1 cellular context compared by ENCODE assay signal in the genomic region with DNA sequence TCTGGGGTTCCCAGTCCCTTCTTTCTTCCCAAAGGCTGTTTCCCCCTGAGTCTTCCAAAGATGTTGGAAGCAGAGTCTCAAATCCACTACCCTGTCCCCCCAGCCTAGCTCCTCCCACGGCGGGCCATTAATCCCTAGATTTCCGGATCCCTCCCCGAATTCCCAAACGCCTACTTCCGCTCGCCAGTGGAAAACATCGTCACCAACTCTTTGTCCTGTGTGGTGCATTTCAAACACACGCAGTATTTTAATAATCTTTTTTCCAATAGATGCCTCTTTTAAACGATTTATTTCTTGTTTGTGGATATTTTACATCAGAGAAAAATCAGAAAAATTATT.
TF ChIP-seq lines count a peak whose summit lies in the region.

No MANE protein-coding gene starts in this region.

TF ChIP-seq in HEK293, 187 proteins besides CTCF, POLR2A, EP300 and RAD21 (continued from another document and continues in another):
- TF ChIP-seq, protein P1, sequence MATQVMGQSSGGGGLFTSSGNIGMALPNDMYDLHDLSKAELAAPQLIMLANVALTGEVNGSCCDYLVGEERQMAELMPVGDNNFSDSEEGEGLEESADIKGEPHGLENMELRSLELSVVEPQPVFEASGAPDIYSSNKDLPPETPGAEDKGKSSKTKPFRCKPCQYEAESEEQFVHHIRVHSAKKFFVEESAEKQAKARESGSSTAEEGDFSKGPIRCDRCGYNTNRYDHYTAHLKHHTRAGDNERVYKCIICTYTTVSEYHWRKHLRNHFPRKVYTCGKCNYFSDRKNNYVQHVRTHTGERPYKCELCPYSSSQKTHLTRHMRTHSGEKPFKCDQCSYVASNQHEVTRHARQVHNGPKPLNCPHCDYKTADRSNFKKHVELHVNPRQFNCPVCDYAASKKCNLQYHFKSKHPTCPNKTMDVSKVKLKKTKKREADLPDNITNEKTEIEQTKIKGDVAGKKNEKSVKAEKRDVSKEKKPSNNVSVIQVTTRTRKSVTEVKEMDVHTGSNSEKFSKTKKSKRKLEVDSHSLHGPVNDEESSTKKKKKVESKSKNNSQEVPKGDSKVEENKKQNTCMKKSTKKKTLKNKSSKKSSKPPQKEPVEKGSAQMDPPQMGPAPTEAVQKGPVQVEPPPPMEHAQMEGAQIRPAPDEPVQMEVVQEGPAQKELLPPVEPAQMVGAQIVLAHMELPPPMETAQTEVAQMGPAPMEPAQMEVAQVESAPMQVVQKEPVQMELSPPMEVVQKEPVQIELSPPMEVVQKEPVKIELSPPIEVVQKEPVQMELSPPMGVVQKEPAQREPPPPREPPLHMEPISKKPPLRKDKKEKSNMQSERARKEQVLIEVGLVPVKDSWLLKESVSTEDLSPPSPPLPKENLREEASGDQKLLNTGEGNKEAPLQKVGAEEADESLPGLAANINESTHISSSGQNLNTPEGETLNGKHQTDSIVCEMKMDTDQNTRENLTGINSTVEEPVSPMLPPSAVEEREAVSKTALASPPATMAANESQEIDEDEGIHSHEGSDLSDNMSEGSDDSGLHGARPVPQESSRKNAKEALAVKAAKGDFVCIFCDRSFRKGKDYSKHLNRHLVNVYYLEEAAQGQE (tag by site-specific recombination; IDR thresholded peaks at IDR 0.05), result no peak
- TF ChIP-seq, protein P2, sequence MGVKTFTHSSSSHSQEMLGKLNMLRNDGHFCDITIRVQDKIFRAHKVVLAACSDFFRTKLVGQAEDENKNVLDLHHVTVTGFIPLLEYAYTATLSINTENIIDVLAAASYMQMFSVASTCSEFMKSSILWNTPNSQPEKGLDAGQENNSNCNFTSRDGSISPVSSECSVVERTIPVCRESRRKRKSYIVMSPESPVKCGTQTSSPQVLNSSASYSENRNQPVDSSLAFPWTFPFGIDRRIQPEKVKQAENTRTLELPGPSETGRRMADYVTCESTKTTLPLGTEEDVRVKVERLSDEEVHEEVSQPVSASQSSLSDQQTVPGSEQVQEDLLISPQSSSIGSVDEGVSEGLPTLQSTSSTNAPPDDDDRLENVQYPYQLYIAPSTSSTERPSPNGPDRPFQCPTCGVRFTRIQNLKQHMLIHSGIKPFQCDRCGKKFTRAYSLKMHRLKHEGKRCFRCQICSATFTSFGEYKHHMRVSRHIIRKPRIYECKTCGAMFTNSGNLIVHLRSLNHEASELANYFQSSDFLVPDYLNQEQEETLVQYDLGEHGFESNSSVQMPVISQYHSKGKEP (tag by site-specific recombination; IDR thresholded peaks at IDR 0.05), result no peak
- no peak for TF ChIP-seq KLF10 (tag by site-specific recombination; IDR thresholded peaks at IDR 0.05)
- peak; percentile 51 for TF ChIP-seq SP3 (tag by site-specific recombination; IDR thresholded peaks at IDR 0.05)
- TF ChIP-seq ZNF514 (tag by site-specific recombination; IDR thresholded peaks at IDR 0.05), result no peak
- no peak for TF ChIP-seq ZNF658 (tag by site-specific recombination; IDR thresholded peaks at IDR 0.05)
- no peak for TF ChIP-seq MZF1 (tag by site-specific recombination; IDR thresholded peaks at IDR 0.05; ENCODE audit: borderline replicate concordance)
- no peak for TF ChIP-seq ZNF530 (tag by site-specific recombination; IDR thresholded peaks at IDR 0.05; ENCODE audit: low read depth)
- TF ChIP-seq ZSCAN23 (tag by site-specific recombination; IDR thresholded peaks at IDR 0.05), result no peak
- TF ChIP-seq, protein P3, sequence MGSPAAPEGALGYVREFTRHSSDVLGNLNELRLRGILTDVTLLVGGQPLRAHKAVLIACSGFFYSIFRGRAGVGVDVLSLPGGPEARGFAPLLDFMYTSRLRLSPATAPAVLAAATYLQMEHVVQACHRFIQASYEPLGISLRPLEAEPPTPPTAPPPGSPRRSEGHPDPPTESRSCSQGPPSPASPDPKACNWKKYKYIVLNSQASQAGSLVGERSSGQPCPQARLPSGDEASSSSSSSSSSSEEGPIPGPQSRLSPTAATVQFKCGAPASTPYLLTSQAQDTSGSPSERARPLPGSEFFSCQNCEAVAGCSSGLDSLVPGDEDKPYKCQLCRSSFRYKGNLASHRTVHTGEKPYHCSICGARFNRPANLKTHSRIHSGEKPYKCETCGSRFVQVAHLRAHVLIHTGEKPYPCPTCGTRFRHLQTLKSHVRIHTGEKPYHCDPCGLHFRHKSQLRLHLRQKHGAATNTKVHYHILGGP (tag by site-specific recombination; IDR thresholded peaks at IDR 0.05), result no peak
- no peak for TF ChIP-seq ZNF211 (tag by site-specific recombination; IDR thresholded peaks at IDR 0.05; ENCODE audit: low read depth)
- no peak; the same call in 1 of the 2 replicates for TF ChIP-seq ZNF76 (tag by site-specific recombination; IDR thresholded peaks at IDR 0.05; ENCODE audit: borderline replicate concordance, low read depth)
- no peak for TF ChIP-seq ZNF670 (tag by site-specific recombination; IDR thresholded peaks at IDR 0.05; ENCODE audit: low read depth)
- TF ChIP-seq, protein P4, sequence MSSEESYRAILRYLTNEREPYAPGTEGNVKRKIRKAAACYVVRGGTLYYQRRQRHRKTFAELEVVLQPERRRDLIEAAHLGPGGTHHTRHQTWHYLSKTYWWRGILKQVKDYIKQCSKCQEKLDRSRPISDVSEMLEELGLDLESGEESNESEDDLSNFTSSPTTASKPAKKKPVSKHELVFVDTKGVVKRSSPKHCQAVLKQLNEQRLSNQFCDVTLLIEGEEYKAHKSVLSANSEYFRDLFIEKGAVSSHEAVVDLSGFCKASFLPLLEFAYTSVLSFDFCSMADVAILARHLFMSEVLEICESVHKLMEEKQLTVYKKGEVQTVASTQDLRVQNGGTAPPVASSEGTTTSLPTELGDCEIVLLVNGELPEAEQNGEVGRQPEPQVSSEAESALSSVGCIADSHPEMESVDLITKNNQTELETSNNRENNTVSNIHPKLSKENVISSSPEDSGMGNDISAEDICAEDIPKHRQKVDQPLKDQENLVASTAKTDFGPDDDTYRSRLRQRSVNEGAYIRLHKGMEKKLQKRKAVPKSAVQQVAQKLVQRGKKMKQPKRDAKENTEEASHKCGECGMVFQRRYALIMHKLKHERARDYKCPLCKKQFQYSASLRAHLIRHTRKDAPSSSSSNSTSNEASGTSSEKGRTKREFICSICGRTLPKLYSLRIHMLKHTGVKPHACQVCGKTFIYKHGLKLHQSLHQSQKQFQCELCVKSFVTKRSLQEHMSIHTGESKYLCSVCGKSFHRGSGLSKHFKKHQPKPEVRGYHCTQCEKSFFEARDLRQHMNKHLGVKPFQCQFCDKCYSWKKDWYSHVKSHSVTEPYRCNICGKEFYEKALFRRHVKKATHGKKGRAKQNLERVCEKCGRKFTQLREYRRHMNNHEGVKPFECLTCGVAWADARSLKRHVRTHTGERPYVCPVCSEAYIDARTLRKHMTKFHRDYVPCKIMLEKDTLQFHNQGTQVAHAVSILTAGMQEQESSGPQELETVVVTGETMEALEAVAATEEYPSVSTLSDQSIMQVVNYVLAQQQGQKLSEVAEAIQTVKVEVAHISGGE (tag by site-specific recombination; conservative IDR thresholded peaks at IDR 0.05; ENCODE audit: low read depth), result peak; percentile 81
- peak; percentile 65; the same call in 1 of the 2 replicates for TF ChIP-seq ZBTB17 (tag by site-specific recombination; IDR thresholded peaks at IDR 0.05)
- TF ChIP-seq ZNF239 (tag by site-specific recombination; IDR thresholded peaks at IDR 0.05), result no peak
- TF ChIP-seq ZBTB7A (tag by site-specific recombination; IDR thresholded peaks at IDR 0.05; ENCODE audit: low read depth), result no peak
- TF ChIP-seq ZNF394 (tag by site-specific recombination; IDR thresholded peaks at IDR 0.05; ENCODE audit: borderline replicate concordance), result no peak
- no peak for TF ChIP-seq PRDM1 (tag by site-specific recombination; IDR thresholded peaks at IDR 0.05)
- TF ChIP-seq ZNF223 (tag by site-specific recombination; IDR thresholded peaks at IDR 0.05), result no peak
- TF ChIP-seq, protein P5, sequence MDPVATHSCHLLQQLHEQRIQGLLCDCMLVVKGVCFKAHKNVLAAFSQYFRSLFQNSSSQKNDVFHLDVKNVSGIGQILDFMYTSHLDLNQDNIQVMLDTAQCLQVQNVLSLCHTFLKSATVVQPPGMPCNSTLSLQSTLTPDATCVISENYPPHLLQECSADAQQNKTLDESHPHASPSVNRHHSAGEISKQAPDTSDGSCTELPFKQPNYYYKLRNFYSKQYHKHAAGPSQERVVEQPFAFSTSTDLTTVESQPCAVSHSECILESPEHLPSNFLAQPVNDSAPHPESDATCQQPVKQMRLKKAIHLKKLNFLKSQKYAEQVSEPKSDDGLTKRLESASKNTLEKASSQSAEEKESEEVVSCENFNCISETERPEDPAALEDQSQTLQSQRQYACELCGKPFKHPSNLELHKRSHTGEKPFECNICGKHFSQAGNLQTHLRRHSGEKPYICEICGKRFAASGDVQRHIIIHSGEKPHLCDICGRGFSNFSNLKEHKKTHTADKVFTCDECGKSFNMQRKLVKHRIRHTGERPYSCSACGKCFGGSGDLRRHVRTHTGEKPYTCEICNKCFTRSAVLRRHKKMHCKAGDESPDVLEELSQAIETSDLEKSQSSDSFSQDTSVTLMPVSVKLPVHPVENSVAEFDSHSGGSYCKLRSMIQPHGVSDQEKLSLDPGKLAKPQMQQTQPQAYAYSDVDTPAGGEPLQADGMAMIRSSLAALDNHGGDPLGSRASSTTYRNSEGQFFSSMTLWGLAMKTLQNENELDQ (tag by site-specific recombination; IDR thresholded peaks at IDR 0.05; ENCODE audit: low read depth), result no peak
- TF ChIP-seq, protein P6, sequence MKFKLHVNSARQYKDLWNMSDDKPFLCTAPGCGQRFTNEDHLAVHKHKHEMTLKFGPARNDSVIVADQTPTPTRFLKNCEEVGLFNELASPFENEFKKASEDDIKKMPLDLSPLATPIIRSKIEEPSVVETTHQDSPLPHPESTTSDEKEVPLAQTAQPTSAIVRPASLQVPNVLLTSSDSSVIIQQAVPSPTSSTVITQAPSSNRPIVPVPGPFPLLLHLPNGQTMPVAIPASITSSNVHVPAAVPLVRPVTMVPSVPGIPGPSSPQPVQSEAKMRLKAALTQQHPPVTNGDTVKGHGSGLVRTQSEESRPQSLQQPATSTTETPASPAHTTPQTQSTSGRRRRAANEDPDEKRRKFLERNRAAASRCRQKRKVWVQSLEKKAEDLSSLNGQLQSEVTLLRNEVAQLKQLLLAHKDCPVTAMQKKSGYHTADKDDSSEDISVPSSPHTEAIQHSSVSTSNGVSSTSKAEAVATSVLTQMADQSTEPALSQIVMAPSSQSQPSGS (tag by site-specific recombination; IDR thresholded peaks at IDR 0.05; ENCODE audit: low read depth), result no peak
- TF ChIP-seq ZNF664 (tag by site-specific recombination; IDR thresholded peaks at IDR 0.05), result no peak
- TF ChIP-seq ZBTB21 (tag by site-specific recombination; IDR thresholded peaks at IDR 0.05), result no peak; the same call in 1 of the 2 replicates
- TF ChIP-seq, protein P7, sequence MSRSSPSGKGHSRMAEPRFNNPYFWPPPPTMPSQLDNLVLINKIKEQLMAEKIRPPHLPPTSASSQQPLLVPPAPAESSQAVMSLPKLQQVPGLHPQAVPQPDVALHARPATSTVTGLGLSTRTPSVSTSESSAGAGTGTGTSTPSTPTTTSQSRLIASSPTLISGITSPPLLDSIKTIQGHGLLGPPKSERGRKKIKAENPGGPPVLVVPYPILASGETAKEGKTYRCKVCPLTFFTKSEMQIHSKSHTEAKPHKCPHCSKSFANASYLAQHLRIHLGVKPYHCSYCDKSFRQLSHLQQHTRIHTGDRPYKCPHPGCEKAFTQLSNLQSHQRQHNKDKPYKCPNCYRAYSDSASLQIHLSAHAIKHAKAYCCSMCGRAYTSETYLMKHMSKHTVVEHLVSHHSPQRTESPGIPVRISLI (tag by site-specific recombination; IDR thresholded peaks at IDR 0.05), result no peak
- TF ChIP-seq TRIM28 (IDR thresholded peaks at IDR 0.05; ENCODE audit: borderline replicate concordance, low read length), result no peak
- TF ChIP-seq ZNF596 (tag by site-specific recombination; IDR thresholded peaks at IDR 0.05), result no peak
- TF ChIP-seq ZNF571 (tag by site-specific recombination; IDR thresholded peaks at IDR 0.05), result no peak
- no peak for TF ChIP-seq ZBTB48 (tag by site-specific recombination; IDR thresholded peaks at IDR 0.05)
- no peak for TF ChIP-seq ZNF776 (tag by site-specific recombination; IDR thresholded peaks at IDR 0.05; ENCODE audit: borderline replicate concordance)
- TF ChIP-seq, protein P8, sequence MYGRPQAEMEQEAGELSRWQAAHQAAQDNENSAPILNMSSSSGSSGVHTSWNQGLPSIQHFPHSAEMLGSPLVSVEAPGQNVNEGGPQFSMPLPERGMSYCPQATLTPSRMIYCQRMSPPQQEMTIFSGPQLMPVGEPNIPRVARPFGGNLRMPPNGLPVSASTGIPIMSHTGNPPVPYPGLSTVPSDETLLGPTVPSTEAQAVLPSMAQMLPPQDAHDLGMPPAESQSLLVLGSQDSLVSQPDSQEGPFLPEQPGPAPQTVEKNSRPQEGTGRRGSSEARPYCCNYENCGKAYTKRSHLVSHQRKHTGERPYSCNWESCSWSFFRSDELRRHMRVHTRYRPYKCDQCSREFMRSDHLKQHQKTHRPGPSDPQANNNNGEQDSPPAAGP (tag by site-specific recombination; IDR thresholded peaks at IDR 0.05), result no peak
- no peak for TF ChIP-seq KLF8 (tag by site-specific recombination; IDR thresholded peaks at IDR 0.05)
- no peak for TF ChIP-seq WT1 (tag by site-specific recombination; IDR thresholded peaks at IDR 0.05)
- TF ChIP-seq ZNF555 (tag by site-specific recombination; conservative IDR thresholded peaks at IDR 0.05), result no peak
- TF ChIP-seq SETDB1 (IDR thresholded peaks at IDR 0.05; ENCODE audit: insufficient read length, low read length), result no peak
- TF ChIP-seq, protein P9, sequence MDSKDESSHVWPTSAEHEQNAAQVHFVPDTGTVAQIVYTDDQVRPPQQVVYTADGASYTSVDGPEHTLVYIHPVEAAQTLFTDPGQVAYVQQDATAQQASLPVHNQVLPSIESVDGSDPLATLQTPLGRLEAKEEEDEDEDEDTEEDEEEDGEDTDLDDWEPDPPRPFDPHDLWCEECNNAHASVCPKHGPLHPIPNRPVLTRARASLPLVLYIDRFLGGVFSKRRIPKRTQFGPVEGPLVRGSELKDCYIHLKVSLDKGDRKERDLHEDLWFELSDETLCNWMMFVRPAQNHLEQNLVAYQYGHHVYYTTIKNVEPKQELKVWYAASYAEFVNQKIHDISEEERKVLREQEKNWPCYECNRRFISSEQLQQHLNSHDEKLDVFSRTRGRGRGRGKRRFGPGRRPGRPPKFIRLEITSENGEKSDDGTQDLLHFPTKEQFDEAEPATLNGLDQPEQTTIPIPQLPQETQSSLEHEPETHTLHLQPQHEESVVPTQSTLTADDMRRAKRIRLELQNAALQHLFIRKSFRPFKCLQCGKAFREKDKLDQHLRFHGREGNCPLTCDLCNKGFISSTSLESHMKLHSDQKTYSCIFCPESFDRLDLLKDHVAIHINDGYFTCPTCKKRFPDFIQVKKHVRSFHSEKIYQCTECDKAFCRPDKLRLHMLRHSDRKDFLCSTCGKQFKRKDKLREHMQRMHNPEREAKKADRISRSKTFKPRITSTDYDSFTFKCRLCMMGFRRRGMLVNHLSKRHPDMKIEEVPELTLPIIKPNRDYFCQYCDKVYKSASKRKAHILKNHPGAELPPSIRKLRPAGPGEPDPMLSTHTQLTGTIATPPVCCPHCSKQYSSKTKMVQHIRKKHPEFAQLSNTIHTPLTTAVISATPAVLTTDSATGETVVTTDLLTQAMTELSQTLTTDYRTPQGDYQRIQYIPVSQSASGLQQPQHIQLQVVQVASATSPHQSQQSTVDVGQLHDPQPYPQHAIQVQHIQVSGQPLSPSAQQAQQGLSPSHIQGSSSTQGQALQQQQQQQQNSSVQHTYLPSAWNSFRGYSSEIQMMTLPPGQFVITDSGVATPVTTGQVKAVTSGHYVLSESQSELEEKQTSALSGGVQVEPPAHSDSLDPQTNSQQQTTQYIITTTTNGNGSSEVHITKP (tag by site-specific recombination; IDR thresholded peaks at IDR 0.05), result no peak
